1 cellular context compared by ENCODE assay signal in the genomic region with DNA sequence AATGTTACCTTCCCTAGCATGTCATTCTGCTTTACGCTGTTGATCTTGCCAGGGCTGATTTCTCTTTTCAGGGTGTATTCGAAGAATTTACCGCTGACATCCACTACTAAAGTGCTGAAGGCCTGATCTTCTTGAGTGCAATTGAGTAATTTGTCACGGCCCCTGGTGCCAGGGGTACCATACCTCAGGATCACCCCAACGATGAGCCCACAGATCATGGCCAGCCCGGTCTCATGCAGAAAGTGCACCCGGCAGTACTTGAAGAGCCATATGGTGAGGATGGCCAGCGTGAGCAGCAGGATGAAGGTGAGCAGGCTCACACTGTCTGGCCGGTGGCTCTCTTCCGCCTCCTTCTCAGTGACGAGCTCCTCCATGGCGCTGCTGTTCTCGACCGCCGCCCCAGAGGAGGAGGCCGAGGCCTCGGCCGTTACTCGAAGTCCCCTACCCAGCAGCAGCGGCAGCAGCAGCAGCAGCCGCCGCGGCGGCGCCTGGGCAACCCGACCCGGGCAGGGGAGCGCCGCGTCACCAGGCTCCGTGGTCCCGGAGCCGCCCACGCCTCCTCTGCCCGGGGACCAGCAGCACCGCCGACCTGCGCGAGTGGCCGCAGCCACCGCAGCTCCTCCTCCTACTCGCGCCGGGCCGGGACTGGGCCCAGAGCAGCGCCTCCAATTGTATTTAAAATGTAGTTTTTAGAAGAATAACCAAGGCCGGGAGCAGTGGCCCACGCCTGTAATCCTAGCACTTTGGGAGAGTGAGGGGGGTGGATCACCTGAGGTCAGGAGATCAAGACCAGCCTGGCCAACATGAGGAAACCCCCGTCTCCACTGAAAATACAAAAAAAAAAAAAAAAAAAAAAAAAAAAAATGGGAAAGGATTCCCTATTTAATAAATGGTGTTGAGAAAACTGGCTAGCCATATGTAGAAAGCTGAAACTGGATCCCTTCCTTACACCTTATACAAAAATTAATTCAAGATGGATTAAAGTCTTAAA.
TF ChIP-seq lines count a peak whose summit lies in the region.

No MANE protein-coding gene starts in this region.

TF ChIP-seq in H1, 55 proteins besides CTCF, POLR2A, EP300 and RAD21:
- TF ChIP-seq JUN (IDR thresholded peaks at IDR 0.05; ENCODE audit: low read depth, low read length), result no peak
- TF ChIP-seq NANOG (IDR thresholded peaks at IDR 0.05; ENCODE audit: insufficient read depth, low read depth, low read length, poor library complexity, severe bottlenecking), result peak; percentile 11
- TF ChIP-seq CREB1 (IDR thresholded peaks at IDR 0.05), result peak; percentile 59
- peak in 1 of 2 experiments; percentile 72; a peak in 1 of 4 replicates for TF ChIP-seq HDAC2 (IDR thresholded peaks at IDR 0.05; ENCODE audit: borderline replicate concordance in 1 of 2, low read depth in 2 of 2, low read length in 2 of 2)
- no peak for TF ChIP-seq POU5F1 (IDR thresholded peaks at IDR 0.05; ENCODE audit: low read depth, low read length)
- no peak for TF ChIP-seq MAFK (IDR thresholded peaks at IDR 0.05; ENCODE audit: low read depth, low read length)
- TF ChIP-seq TAF1 (IDR thresholded peaks at IDR 0.05; ENCODE audit: low read depth, low read length), result peak; percentile 57; the same call in 1 of the 2 replicates
- TF ChIP-seq KDM1A (IDR thresholded peaks at IDR 0.05; ENCODE audit: borderline replicate concordance, low read length), result peak; percentile 53; the same call in 1 of the 2 replicates
- peak; percentile 93 for TF ChIP-seq EGR1 (IDR thresholded peaks at IDR 0.05; ENCODE audit: borderline replicate concordance, low read depth, low read length)
- TF ChIP-seq ASH2L (IDR thresholded peaks at IDR 0.05; ENCODE audit: low read length), result peak; percentile 78
- peak; percentile 51 for TF ChIP-seq TBP (IDR thresholded peaks at IDR 0.05; ENCODE audit: low read depth, low read length)
- TF ChIP-seq BRCA1 (IDR thresholded peaks at IDR 0.05; ENCODE audit: low read depth, low read length), result no peak
- TF ChIP-seq RBBP5 (IDR thresholded peaks at IDR 0.05; ENCODE audit: borderline replicate concordance, low read depth, low read length), result peak; percentile 71; the same call in 1 of the 2 replicates
- TF ChIP-seq, protein P1, sequence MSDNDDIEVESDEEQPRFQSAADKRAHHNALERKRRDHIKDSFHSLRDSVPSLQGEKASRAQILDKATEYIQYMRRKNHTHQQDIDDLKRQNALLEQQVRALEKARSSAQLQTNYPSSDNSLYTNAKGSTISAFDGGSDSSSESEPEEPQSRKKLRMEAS (IDR thresholded peaks at IDR 0.05), result peak; percentile 66; the same call in 1 of the 2 replicates
- peak; percentile 50; the same call in 1 of the 2 replicates for TF ChIP-seq BACH1 (IDR thresholded peaks at IDR 0.05; ENCODE audit: low read length)
- TF ChIP-seq, protein P2, sequence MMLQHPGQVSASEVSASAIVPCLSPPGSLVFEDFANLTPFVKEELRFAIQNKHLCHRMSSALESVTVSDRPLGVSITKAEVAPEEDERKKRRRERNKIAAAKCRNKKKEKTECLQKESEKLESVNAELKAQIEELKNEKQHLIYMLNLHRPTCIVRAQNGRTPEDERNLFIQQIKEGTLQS (IDR thresholded peaks at IDR 0.05; ENCODE audit: insufficient read depth, low read depth, low read length), result no peak
- TF ChIP-seq YY1 (IDR thresholded peaks at IDR 0.05; ENCODE audit: low read depth, low read length), result peak; percentile 62; the same call in 1 of the 2 replicates
